Comparison of ENCODE assay signal across 21 cellular contexts in genomic region chr7:25864943-25865633, GRCh38.
"Had no signal": no experiment of that assay in that cellular context is flagged by ENCODE, and none has a peak within 500 bp of the region (broad histone marks: within the 10 kb centered on the region; RNA-seq: fewer than 3 reads in every experiment).

No MANE protein-coding gene starts in this region.

- H3K4me3 Mint-ChIP-seq: nephron had no signal

- H3K4me3 ChIP-seq: adrenal gland, breast epithelium, coronary artery, left ventricle myocardium inferior, tibial nerve, uterus had no signal

- H3K27ac ChIP-seq: adrenal gland, breast epithelium, coronary artery, left ventricle myocardium inferior, tibial nerve, uterus had no signal

- H3K36me3 ChIP-seq: adrenal gland, breast epithelium, left ventricle myocardium inferior, tibial nerve, uterus had no signal

- H3K9me3 ChIP-seq: adrenal gland, left ventricle myocardium inferior, uterus had no signal

- H3K9me3 Mint-ChIP-seq: nephron had no signal

- H3K4me1 ChIP-seq: adrenal gland, breast epithelium, uterus had no signal

- FAIRE-seq: astrocyte had no signal

- H3K27ac Mint-ChIP-seq: activated naive CD4-positive, alpha-beta T cell treated with anti-CD3 and anti-CD28 coated beads, Interleukin-2, amount 50 U/mL, for 72 hours; nephron had no signal

- ATAC-seq: activated naive CD4-positive, alpha-beta T cell treated with anti-CD3 and anti-CD28 coated beads, Interleukin-2, amount 50 U/mL, for 72 hours; stimulated activated naive CD8-positive, alpha-beta T cell treated with anti-CD3 and anti-CD28 coated beads, Interleukin-15, Interleukin-2, amounts not matched to agents 100 U/mL and 50 U/mL, for 24 hours had no signal

- DNase-seq: activated CD4-positive, alpha-beta T cell treated with anti-CD3 and anti-CD28 coated beads, Interleukin-2, amount 50 U/mL, for 1 hour; activated CD4-positive, CD25-positive, alpha-beta regulatory T cell treated with anti-CD3 and anti-CD28 coated beads, Interleukin-2, amount 50 U/mL, for 72 hours; activated CD8-positive, alpha-beta memory T cell treated with anti-CD3 and anti-CD28 coated beads, Interleukin-2, amount 50 U/mL, for 48 hours; activated effector memory CD4-positive, alpha-beta T cell treated with anti-CD3 and anti-CD28 coated beads, Interleukin-2, amount 50 U/mL, for 16 hours; activated T-cell treated with anti-CD3 and anti-CD28 coated beads, Interleukin-2, amount 50 U/mL, for 48 hours; adrenal gland; head of caudate nucleus; left ventricle myocardium inferior; mammary epithelial cell; midbrain; nucleus accumbens; stimulated activated CD4-positive, alpha-beta T cell treated with anti-CD3 and anti-CD28 coated beads, Interleukin-12 subunit alpha, Interleukin-12 subunit beta, amount 100 ng/mL, for 4 hours; stimulated activated CD4-positive, alpha-beta T cell treated with anti-CD3 and anti-CD28 coated beads, Interleukin-1b, Interleukin-23, amount 100 ng/mL, for 48 hours; stimulated activated naive CD8-positive, alpha-beta T cell treated with anti-CD3 and anti-CD28 coated beads, Interleukin-15, Interleukin-2, amounts not matched to agents 100 U/mL and 50 U/mL, for 24 hours; uterus had no signal
